10 cellular contexts compared by ENCODE assay signal in genomic region chr17:79090503-79091372, GRCh38. TPM values are rescaled to one million over a fixed set of nuclear protein-coding genes. Genes with fewer than 3 reads are reported as not detected.
DNase-seq lines count a peak whose midpoint lies in the region; ATAC-seq and TF ChIP-seq lines count a peak whose summit lies in the region.
"Had no signal": no experiment of that assay in that cellular context is flagged by ENCODE, and none has a peak within 500 bp of the region (broad histone marks: within the 10 kb centered on the region; RNA-seq: fewer than 3 reads in every experiment).

No MANE protein-coding gene starts in this region.

- TF ChIP-seq CTCF in AG09309 (IDR thresholded peaks at IDR 0.05; ENCODE audit: control insufficient read depth, insufficient read depth, low read depth, low read length, missing control alignments) (peak; percentile 33), fibroblast of lung (conservative IDR thresholded peaks at IDR 0.05 in 1 of 2, IDR thresholded peaks at IDR 0.05 in 1 of 2; ENCODE audit: low read depth in 1 of 2, low read length in 2 of 2) (peak; percentile 22 to 42), nephron (IDR thresholded peaks at IDR 0.05; ENCODE audit: unreplicated experiment in 3 of 3) (peak; percentile 34 to 38 (median 37))

- no peak overlapping the region for H2AFZ ChIP-seq in fibroblast of lung (ENCODE audit: low read length)

- H4K20me1 ChIP-seq in fibroblast of lung (ENCODE audit: control insufficient read depth, extremely low read depth, insufficient read depth, low read length), result no peaks in the 10 kb centered on the region

- no peaks in the 10 kb centered on the region for H3K36me3 Mint-ChIP-seq in nephron (ENCODE audit: low read depth)
- H3K36me3 Mint-ChIP-seq: CD4-positive, CD25-positive, alpha-beta regulatory T cell had no signal

- H3K4me2 ChIP-seq in fibroblast of lung (ENCODE audit: extremely low read depth, insufficient read depth, low read length), result no peak overlapping the region

- H3K4me1 ChIP-seq in fibroblast of lung (ENCODE audit: control insufficient read depth, extremely low read depth, insufficient read depth, low read length), result no peaks in the 10 kb centered on the region

- H3K9me3 ChIP-seq in fibroblast of lung (ENCODE audit: control insufficient read depth, insufficient read depth, low read depth, low read length), result no peaks in the 10 kb centered on the region

- H3K4me1 Mint-ChIP-seq in nephron, result peaks cover 5% of the 10 kb centered on the region

- DNase-seq in AG09309 (ENCODE audit: low read depth) (no peak), RPMI7951 (ENCODE audit: low read depth) (peak; percentile 10), fibroblast of lung (ENCODE audit: low read depth in 2 of 2) (peak; percentile 4 to 12), NCI-H345 (lab: John Stamatoyannopoulos, UW) (no peak), NCI-H146 treated with DMSO at 0.1 percent for 48 hours (lab: John Stamatoyannopoulos, UW; ENCODE audit: unreplicated experiment) (no peak), NCI-H510A (lab: John Stamatoyannopoulos, UW) (no peak)
- DNase-seq: activated CD4-positive, alpha-beta T cell treated with anti-CD3 and anti-CD28 coated beads for 48 hours; CD4-positive, CD25-positive, alpha-beta regulatory T cell had no signal

- no peak for ATAC-seq in HG03139 (IDR thresholded peaks at IDR 0.05; ENCODE audit: unreplicated experiment)

- H3K27ac ChIP-seq in fibroblast of lung (ENCODE audit: insufficient read depth, low read length), result no peak overlapping the region

- H3K9ac ChIP-seq in fibroblast of lung (ENCODE audit: insufficient read depth, low read length), result no peak overlapping the region

- H3K4me3 ChIP-seq in AG09309 (ENCODE audit: control insufficient read depth, low read depth, low read length) (no peak overlapping the region), fibroblast of lung (replicated peaks in 1 of 4; ENCODE audit: control extremely low read depth in 1 of 4, insufficient read depth in 1 of 4, low read depth in 3 of 4, low read length in 4 of 4) (no peak overlapping the region)

- peak overlapping the region in 1 of 3 experiments; percentile 19 for H3K27ac Mint-ChIP-seq in nephron
- H3K27ac Mint-ChIP-seq: CD4-positive, CD25-positive, alpha-beta regulatory T cell had no signal

- H3K79me2 ChIP-seq in fibroblast of lung (ENCODE audit: control insufficient read depth, insufficient read depth, low read length), result no peaks in the 10 kb centered on the region

- H3K36me3 ChIP-seq in fibroblast of lung (ENCODE audit: control insufficient read depth, insufficient read depth, low read length), result no peaks in the 10 kb centered on the region

- H3K27me3 ChIP-seq in fibroblast of lung (ENCODE audit: control insufficient read depth, insufficient read depth, low read length), result peaks cover 2% of the 10 kb centered on the region

- H3K9me3 Mint-ChIP-seq in nephron, result no peaks in the 10 kb centered on the region

- no peak overlapping the region for H3K4me3 Mint-ChIP-seq in nephron
- H3K4me3 Mint-ChIP-seq: CD4-positive, CD25-positive, alpha-beta regulatory T cell had no signal

- H3K27me3 Mint-ChIP-seq in nephron (ENCODE audit: low read depth), result peaks cover 27% of the 10 kb centered on the region

RNA-seq across cellular contexts. Expression of gene ENGASE, which starts 16.1 kb away (rescaled TPM):
- 3.7 and 4.1 TPM in 2 replicates for total RNA-seq in RPMI7951 (2014; rRNA removed; shearing (Covaris generic))
- 14.9 and 15.9 TPM in 2 replicates for total RNA-seq in fibroblast of lung
- 3.6 and 3.9 TPM in 2 replicates for polyA plus RNA-seq in fibroblast of lung
- 5.8 and 6.7 TPM in 2 replicates for polyA plus RNA-seq in fibroblast of lung (2012)
- polyA minus RNA-seq in fibroblast of lung (ENCODE audit: low replicate concordance), result 4.4 and 23.5 TPM in 2 replicates

Comparison
In these comparisons a context has a peak if more than half of its experiments do, and no peak if none do; other contexts are left out.
1. DNase-seq: peak in RPMI7951 (single experiment) and fibroblast of lung (2 of 2); none in AG09309 (single experiment), NCI-H345 (single experiment), NCI-H146 treated with DMSO at 0.1 percent for 48 hours (single experiment) and NCI-H510A (single experiment).
2. Peak in every context shown above with its lines, with median percentiles within 50 percentile points of each other: CTCF ChIP-seq.